In genomic region chr16:29662729-29663019, GRCh38 we compare ENCODE assay signal across 11 cellular contexts. TPM values are rescaled to one million over a fixed set of nuclear protein-coding genes. Genes with fewer than 3 reads are reported as not detected.
A peak's percentile ranks its signal among the peaks of the same experiment; 100 is the strongest.
DNase-seq lines count a peak whose midpoint lies in the region; ATAC-seq and TF ChIP-seq lines count a peak whose summit lies in the region.
"Had no signal": no experiment of that assay in that cellular context is flagged by ENCODE, and none has a peak within 500 bp of the region (broad histone marks: within the 10 kb centered on the region; RNA-seq: fewer than 3 reads in every experiment).

No MANE protein-coding gene starts in this region.

- H3K36me3 ChIP-seq in H7 (replicated peaks; ENCODE audit: control insufficient read depth, insufficient read depth, low read length), result no peaks in the 10 kb centered on the region; the same call in 1 of the 2 replicates

- H3K4me3 ChIP-seq in H7 (ENCODE audit: insufficient read depth, low read depth, low read length), result no peak overlapping the region

- no peaks in the 10 kb centered on the region for H3K27me3 Mint-ChIP-seq in activated CD8-positive, alpha-beta T cell treated with anti-CD3 and anti-CD28 coated beads, Interleukin-2, amount 10 ng/mL, durations not matched to agents 7 days and 5 days (ENCODE audit: low read depth)
- H3K27me3 Mint-ChIP-seq in natural killer cell treated with Interleukin-12 subunit alpha and Interleukin-12 subunit beta and Interleukin-15 and Interleukin-18, amount 100 ng/mL, for 72 hours, result no peaks in the 10 kb centered on the region
- H3K27me3 Mint-ChIP-seq in type B pancreatic cell, result no peaks in the 10 kb centered on the region

- no peak for TF ChIP-seq CTCF in type B pancreatic cell (conservative IDR thresholded peaks at IDR 0.05)

- DNase-seq in GDM1 (lab: John Stamatoyannopoulos, UW), result peak; percentile 75
- DNase-seq in activated CD8-positive, alpha-beta T cell treated with anti-CD3 and anti-CD28 coated beads, Interleukin-2, amount 10 ng/mL, durations not matched to agents 7 days and 5 days, result peak; percentile 74
- peak; percentile 81 for DNase-seq in natural killer cell treated with Interleukin-12 subunit alpha and Interleukin-12 subunit beta and Interleukin-15 and Interleukin-18, amount 100 ng/mL, for 72 hours (ENCODE audit: low spot score)
- no peak for DNase-seq in H7
- DNase-seq in type B pancreatic cell (ENCODE audit: extremely low spot score, unreplicated experiment), result no peak
- DNase-seq in NCI-H1694 treated with DMSO at 0.1 percent for 48 hours (lab: John Stamatoyannopoulos, UW), result no peak
- DNase-seq: NCI-H1930, T1000 had no signal

- H3K4me3 Mint-ChIP-seq in activated CD8-positive, alpha-beta T cell treated with anti-CD3 and anti-CD28 coated beads, Interleukin-2, amount 10 ng/mL, durations not matched to agents 7 days and 5 days, result peak overlapping the region; percentile 96
- H3K4me3 Mint-ChIP-seq in natural killer cell treated with Interleukin-12 subunit alpha and Interleukin-12 subunit beta and Interleukin-15 and Interleukin-18, amount 100 ng/mL, for 72 hours, result peak overlapping the region; percentile 97
- H3K4me3 Mint-ChIP-seq in type B pancreatic cell, result no peak overlapping the region

- H3K36me3 Mint-ChIP-seq in activated CD8-positive, alpha-beta T cell treated with anti-CD3 and anti-CD28 coated beads, Interleukin-2, amount 10 ng/mL, durations not matched to agents 7 days and 5 days (ENCODE audit: low read depth), result peaks cover 47% of the 10 kb centered on the region
- H3K36me3 Mint-ChIP-seq in natural killer cell treated with Interleukin-12 subunit alpha and Interleukin-12 subunit beta and Interleukin-15 and Interleukin-18, amount 100 ng/mL, for 72 hours, result peaks cover 7% of the 10 kb centered on the region
- H3K36me3 Mint-ChIP-seq in type B pancreatic cell, result no peaks in the 10 kb centered on the region

- POLR2A ChIA-PET in activated CD8-positive, alpha-beta T cell treated with anti-CD3 and anti-CD28 coated beads, Interleukin-2, amount 10 ng/mL, durations not matched to agents 7 days and 5 days (lab: Charles Lee), result interaction anchor here (0.8 to 1.8 kb wide), 4 partner anchors 17 to 127 kb away, joined by 3 to 11 read pairs (median 5); no protein-coding TSS in a partner anchor

- CTCF ChIA-PET in activated CD8-positive, alpha-beta T cell treated with anti-CD3 and anti-CD28 coated beads, Interleukin-2, amount 10 ng/mL, durations not matched to agents 7 days and 5 days (lab: Charles Lee), result interaction anchor here (0.9 to 4.0 kb wide), 7 partner anchors 16 to 405 kb away, joined by 3 to 32 read pairs (median 5); no protein-coding TSS in a partner anchor

- ATAC-seq in HG03460 (IDR thresholded peaks at IDR 0.05; ENCODE audit: unreplicated experiment), result peak; percentile 39
- ATAC-seq in activated CD8-positive, alpha-beta T cell treated with anti-CD3 and anti-CD28 coated beads, Interleukin-2, amount 10 ng/mL, durations not matched to agents 7 days and 5 days, result peak; percentile 38
- peak; percentile 59 to 71 for ATAC-seq in natural killer cell treated with Interleukin-12 subunit alpha and Interleukin-12 subunit beta and Interleukin-15 and Interleukin-18, amount 100 ng/mL, for 72 hours
- ATAC-seq in HG03108 (IDR thresholded peaks at IDR 0.05; ENCODE audit: unreplicated experiment), result no peak

- H3K27me3 ChIP-seq in H7 (ENCODE audit: control insufficient read depth, insufficient read depth, low read length), result no peaks in the 10 kb centered on the region

- H3K27ac Mint-ChIP-seq in activated CD8-positive, alpha-beta T cell treated with anti-CD3 and anti-CD28 coated beads, Interleukin-2, amount 10 ng/mL, durations not matched to agents 7 days and 5 days, result peak overlapping the region; percentile 97
- peak overlapping the region; percentile 96 to 97 for H3K27ac Mint-ChIP-seq in natural killer cell treated with Interleukin-12 subunit alpha and Interleukin-12 subunit beta and Interleukin-15 and Interleukin-18, amount 100 ng/mL, for 72 hours
- H3K27ac Mint-ChIP-seq in type B pancreatic cell, result no peak overlapping the region

- peaks cover 45% of the 10 kb centered on the region for H3K4me1 Mint-ChIP-seq in activated CD8-positive, alpha-beta T cell treated with anti-CD3 and anti-CD28 coated beads, Interleukin-2, amount 10 ng/mL, durations not matched to agents 7 days and 5 days (ENCODE audit: low read depth)
- peaks cover 55 to 58% of the 10 kb centered on the region in 2 donors for H3K4me1 Mint-ChIP-seq in natural killer cell treated with Interleukin-12 subunit alpha and Interleukin-12 subunit beta and Interleukin-15 and Interleukin-18, amount 100 ng/mL, for 72 hours (ENCODE audit: low read depth in 2 of 2)
- H3K4me1 Mint-ChIP-seq in type B pancreatic cell (ENCODE audit: unreplicated experiment), result peaks cover 31% of the 10 kb centered on the region

- no peaks in the 10 kb centered on the region for H3K9me3 Mint-ChIP-seq in activated CD8-positive, alpha-beta T cell treated with anti-CD3 and anti-CD28 coated beads, Interleukin-2, amount 10 ng/mL, durations not matched to agents 7 days and 5 days (ENCODE audit: insufficient read depth)
- no peaks in the 10 kb centered on the region for H3K9me3 Mint-ChIP-seq in natural killer cell treated with Interleukin-12 subunit alpha and Interleukin-12 subunit beta and Interleukin-15 and Interleukin-18, amount 100 ng/mL, for 72 hours
- H3K9me3 Mint-ChIP-seq in type B pancreatic cell, result no peaks in the 10 kb centered on the region

RNA-seq across cellular contexts. Expression of gene SPN, which starts 0.4 kb away (rescaled TPM):
- 100 to 1,000 TPM; 339 to 352 TPM for total RNA-seq in activated CD8-positive, alpha-beta T cell treated with anti-CD3 and anti-CD28 coated beads, Interleukin-2, amount 10 ng/mL, durations not matched to agents 7 days and 5 days
- total RNA-seq in natural killer cell treated with Interleukin-12 subunit alpha and Interleukin-12 subunit beta and Interleukin-15 and Interleukin-18, amount 100 ng/mL, for 72 hours, result 100 to 1,000 TPM; 111 to 132 TPM
- 0.48 and 0.59 TPM in 2 replicates for total RNA-seq in H7 (2014; rRNA removed; shearing (Covaris generic))
- 0.14 and 0.31 TPM in 2 replicates for total RNA-seq in type B pancreatic cell (ENCODE audit: low replicate concordance)
- total RNA-seq: dermis microvascular lymphatic vessel endothelial cell had no signal

RNA-seq across cellular contexts. Expression of gene QPRT, which starts 16.3 kb away (rescaled TPM):
- 10 to 100 TPM in 1 of 2 experiments, 1 to 10 TPM in 1; 8.6 to 10.2 TPM for total RNA-seq in activated CD8-positive, alpha-beta T cell treated with anti-CD3 and anti-CD28 coated beads, Interleukin-2, amount 10 ng/mL, durations not matched to agents 7 days and 5 days
- 1 to 10 TPM; 3.3 to 5.6 TPM for total RNA-seq in natural killer cell treated with Interleukin-12 subunit alpha and Interleukin-12 subunit beta and Interleukin-15 and Interleukin-18, amount 100 ng/mL, for 72 hours
- 165 and 173 TPM in 2 replicates for total RNA-seq in H7 (2014; rRNA removed; shearing (Covaris generic))
- total RNA-seq in type B pancreatic cell (ENCODE audit: low replicate concordance), result 92.3 and 129 TPM in 2 replicates

Comparison
In these comparisons a context has a peak if more than half of its experiments do, and no peak if none do; other contexts are left out.
1. DNase-seq: peak in GDM1 (single experiment), activated CD8-positive, alpha-beta T cell treated with anti-CD3 and anti-CD28 coated beads, Interleukin-2, amount 10 ng/mL, durations not matched to agents 7 days and 5 days (single experiment) and natural killer cell treated with Interleukin-12 subunit alpha and Interleukin-12 subunit beta and Interleukin-15 and Interleukin-18, amount 100 ng/mL, for 72 hours (single experiment); none in H7 (single experiment), type B pancreatic cell (single experiment) and NCI-H1694 treated with DMSO at 0.1 percent for 48 hours (single experiment).
2. RNA of gene SPN, which starts 0.4 kb away (total RNA-seq): 339 to 352 TPM in activated CD8-positive, alpha-beta T cell treated with anti-CD3 and anti-CD28 coated beads, Interleukin-2, amount 10 ng/mL, durations not matched to agents 7 days and 5 days and 111 to 132 TPM in natural killer cell treated with Interleukin-12 subunit alpha and Interleukin-12 subunit beta and Interleukin-15 and Interleukin-18, amount 100 ng/mL, for 72 hours; 0.48 to 0.59 TPM in H7 and 0.14 to 0.31 TPM in type B pancreatic cell; every median in the first group is over 10 times any median in the second.